In the genomic region with DNA sequence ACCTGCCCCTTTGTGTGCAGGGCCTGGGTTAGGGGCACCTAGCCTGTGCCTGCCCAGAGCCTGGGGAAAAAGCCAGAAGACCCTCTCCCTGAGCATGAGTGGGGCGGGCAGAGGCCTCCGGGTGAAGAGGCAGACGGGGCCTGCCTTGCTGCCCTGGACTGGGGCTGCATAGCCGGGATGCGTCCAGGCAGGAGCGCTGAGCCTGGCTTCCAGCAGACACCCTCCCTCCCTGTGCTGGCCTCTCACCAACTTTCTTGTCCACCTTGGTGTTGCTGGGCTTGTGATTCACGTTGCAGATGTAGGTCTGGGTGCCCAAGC, we compare ENCODE assay signal across 17 cellular contexts.
"Had no signal": no experiment of that assay in that cellular context is flagged by ENCODE, and none has a peak within 500 bp of the region (broad histone marks: within the 10 kb centered on the region; RNA-seq: fewer than 3 reads in every experiment).

No MANE protein-coding gene starts in this region.

- ATAC-seq: activated naive CD4-positive, alpha-beta T cell treated with anti-CD3 and anti-CD28 coated beads, Interleukin-2, amount 50 U/mL, for 72 hours; activated T-cell treated with anti-CD3 and anti-CD28 coated beads, Interleukin-2, amount 50 U/mL, for 4 hours had no signal

- H3K4me1 Mint-ChIP-seq: mesothelial cell of epicardium, nephron progenitor cell, T-cell had no signal

- H3K27ac Mint-ChIP-seq: activated naive CD4-positive, alpha-beta T cell treated with anti-CD3 and anti-CD28 coated beads, Interleukin-2, amount 50 U/mL, for 72 hours; mesothelial cell of epicardium; nephron progenitor cell; T-cell had no signal

- H3K9me3 Mint-ChIP-seq: activated naive CD4-positive, alpha-beta T cell treated with anti-CD3 and anti-CD28 coated beads, Interleukin-2, amount 50 U/mL, for 72 hours; activated T-cell treated with anti-CD3 and anti-CD28 coated beads, Interleukin-2, amount 50 U/mL, for 4 hours; T-cell had no signal

- H3K36me3 Mint-ChIP-seq: activated naive CD4-positive, alpha-beta T cell treated with anti-CD3 and anti-CD28 coated beads, Interleukin-2, amount 50 U/mL, for 72 hours; T-cell had no signal

- H3K4me3 Mint-ChIP-seq: activated T-cell treated with anti-CD3 and anti-CD28 coated beads, Interleukin-2, amount 50 U/mL, for 4 hours; mesothelial cell of epicardium; nephron progenitor cell; T-cell had no signal

- H3K27me3 Mint-ChIP-seq: T-cell had no signal

- H3K4me3 ChIP-seq: cardiac muscle cell, prostate gland, thoracic aorta had no signal

- H3K36me3 ChIP-seq: cardiac muscle cell, prostate gland, thoracic aorta had no signal

- DNase-seq: activated CD4-positive, alpha-beta T cell treated with anti-CD3 and anti-CD28 coated beads for 1 hour; activated CD4-positive, alpha-beta T cell treated with anti-CD3 and anti-CD28 coated beads, Interleukin-2, amount 50 U/mL, for 48 hours; activated effector memory CD4-positive, alpha-beta T cell treated with Interleukin-2 at 50 U/mL for 16 hours; activated T-cell treated with anti-CD3 and anti-CD28 coated beads, Interleukin-2, amount 50 U/mL, for 4 hours; hippocampal formation; nephron progenitor cell; occipital lobe; small intestine; stimulated activated CD4-positive, alpha-beta T cell treated with anti-CD3 and anti-CD28 coated beads, Interleukin-4, amount 100 ng/mL, for 4 hours; stimulated activated CD8-positive, alpha-beta memory T cell treated with anti-CD3 and anti-CD28 coated beads, Interleukin-4, amount 100 ng/mL, for 48 hours; T-cell; T1000 had no signal

- H3K27me3 ChIP-seq: cardiac muscle cell had no signal
